ENCODE assay signal across 8 cellular contexts in the genomic region with DNA sequence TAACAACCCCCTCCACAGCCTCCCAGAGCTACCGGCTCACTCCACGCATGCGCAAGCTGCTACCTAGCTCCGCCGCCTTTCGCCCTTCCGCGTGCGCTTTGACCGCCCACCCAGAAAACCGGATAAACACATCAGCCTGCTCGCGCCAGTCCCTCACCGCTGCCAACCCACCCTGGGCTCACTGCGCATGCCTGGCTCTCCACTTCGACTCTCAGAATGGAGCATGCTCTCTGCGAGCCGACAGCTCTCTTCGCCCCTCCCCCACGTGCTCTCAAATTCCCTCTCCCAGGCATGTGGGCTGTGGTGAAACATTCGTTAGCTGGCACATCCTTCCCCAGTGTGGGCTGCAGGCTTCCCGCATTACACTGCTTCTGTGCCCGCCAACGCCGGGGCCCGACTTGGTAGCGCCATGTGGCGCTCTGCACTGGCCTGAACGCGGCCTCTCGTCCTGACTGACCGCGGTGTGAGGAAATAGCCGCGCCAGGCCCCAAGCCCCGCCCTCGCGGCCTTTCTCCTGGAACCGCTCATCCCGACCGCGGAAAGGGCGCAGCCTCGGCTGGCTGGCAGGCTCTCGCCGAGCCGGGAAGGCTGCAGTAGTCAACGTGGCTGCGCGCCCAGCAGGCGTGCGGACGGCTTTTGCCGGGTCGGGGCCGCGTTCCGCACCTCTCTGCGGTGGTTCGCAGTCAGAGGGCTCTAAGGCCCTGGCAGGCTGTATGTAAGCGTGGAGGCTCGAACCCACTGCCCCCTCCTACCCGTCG. TPM values are rescaled to one million over a fixed set of nuclear protein-coding genes. Genes with fewer than 3 reads are reported as not detected.
DNase-seq lines count a peak whose midpoint lies in the region; ATAC-seq and TF ChIP-seq lines count a peak whose summit lies in the region.

No MANE protein-coding gene starts in this region.

- CTCF ChIA-PET in WTC11 (lab: Charles Lee) = interaction anchor here (0.5 to 3.8 kb wide), 6 partner anchors 26 to 556 kb away, joined by 4 to 22 read pairs (median 4); partner anchors contain the start of genes PCCB and STAG1

- H3K9ac ChIP-seq in smooth muscle cell (ENCODE audit: low read depth) = peak overlapping the region; percentile 99

- peaks cover 40% of the 10 kb centered on the region for H3K79me2 ChIP-seq in smooth muscle cell (ENCODE audit: low read depth)

- DNase-seq in AG08396 (ENCODE audit: low spot score) (peak; percentile 99), NCI-H2227 treated with DMSO at 0.1 percent for 48 hours (lab: John Stamatoyannopoulos, UW) (peak; percentile 97), WTC11 (ENCODE audit: low spot score) (peak; percentile 98), cardiac fibroblast (ENCODE audit: low read depth in 2 of 2) (peak; percentile 100), iPS-NIHi7 (ENCODE audit: extremely low spot score) (peak; percentile 95), smooth muscle cell (lab: John Stamatoyannopoulos, UW; ENCODE audit: unreplicated experiment) (peak; percentile 99)

- H3K36me3 ChIP-seq in smooth muscle cell (ENCODE audit: low read depth) = no peaks in the 10 kb centered on the region

- peaks cover 20% of the 10 kb centered on the region for H3F3A ChIP-seq in smooth muscle cell (ENCODE audit: low read depth)

- H3K27me3 Mint-ChIP-seq in WTC11 (ENCODE audit: low read depth) = peaks cover 2% of the 10 kb centered on the region; the same call in 1 of the 2 replicates

- H3K27me3 ChIP-seq in smooth muscle cell (ENCODE audit: low read depth) = no peaks in the 10 kb centered on the region

- H3K4me2 ChIP-seq in smooth muscle cell = peak overlapping the region; percentile 89

- ATAC-seq in HG03175 (IDR thresholded peaks at IDR 0.05; ENCODE audit: unreplicated experiment) (peak; percentile 72), WTC11 (peak; percentile 79)

- no peaks in the 10 kb centered on the region for H3K9me3 ChIP-seq in smooth muscle cell (replicated peaks; ENCODE audit: low read depth)

- no peaks in the 10 kb centered on the region; the same call in 1 of the 2 replicates for H3K9me3 Mint-ChIP-seq in WTC11

- in situ Hi-C loops in GM18951 (cut with MboI; ENCODE audit: low sequenced_read_pairs, unreplicated experiment) = no loop called here

- TF ChIP-seq POLR2A in GM18951 (IDR thresholded peaks at IDR 0.05; ENCODE audit: extremely low read depth, insufficient read depth, insufficient read length) = peak; percentile 78

- no peak for TF ChIP-seq CTCF in WTC11 (IDR thresholded peaks at IDR 0.05)
- TF ChIP-seq CTCF in cardiac fibroblast (IDR thresholded peaks at IDR 0.05; ENCODE audit: low read depth, low read length) = no peak
- no peak for TF ChIP-seq CTCF in smooth muscle cell (IDR thresholded peaks at IDR 0.05; ENCODE audit: borderline replicate concordance, insufficient read depth, poor library complexity, severe bottlenecking)

- WGBS in smooth muscle cell (ENCODE audit: low lambda C conversion rate) = under 1% methylated on average over 64 of the region's 64 CpGs

- POLR2A ChIA-PET in WTC11 (lab: Charles Lee) = interaction anchor here (0.5 to 1.9 kb wide), 12 partner anchors 9 to 665 kb away, joined by 3 to 14 read pairs (median 4); partner anchors contain the start of genes PCCB and STAG1

- peaks cover 39% of the 10 kb centered on the region for H4K20me1 ChIP-seq in smooth muscle cell (ENCODE audit: low read depth)

- H3K27ac Mint-ChIP-seq in WTC11 = peak overlapping the region; percentile 100

- H3K36me3 Mint-ChIP-seq in WTC11 = peaks cover 8% of the 10 kb centered on the region

- H3K4me1 Mint-ChIP-seq in WTC11 = peaks cover 38% of the 10 kb centered on the region

- peak overlapping the region; percentile 90 for H2AFZ ChIP-seq in smooth muscle cell (ENCODE audit: low read depth)

- H3K4me3 ChIP-seq in cardiac fibroblast (replicated peaks in 1 of 2; ENCODE audit: low read depth in 2 of 2, low read length in 2 of 2) (peak overlapping the region; percentile 79 to 87), smooth muscle cell (peak overlapping the region; percentile 97)

- H3K4me3 Mint-ChIP-seq in WTC11 = peak overlapping the region; percentile 97

- H3K4me1 ChIP-seq in smooth muscle cell (ENCODE audit: low read depth) = peaks cover 35% of the 10 kb centered on the region

- H3K27ac ChIP-seq in smooth muscle cell (ENCODE audit: low read depth) = peak overlapping the region; percentile 99

TF ChIP-seq in WTC11, 78 proteins besides CTCF, POLR2A, EP300 and RAD21 (continues in another document):
- TF ChIP-seq ZNF138 (CRISPR knock-in tag; conservative IDR thresholded peaks at IDR 0.05) = peak; percentile 93
- no peak for TF ChIP-seq OVOL2 (CRISPR knock-in tag; IDR thresholded peaks at IDR 0.05; ENCODE audit: borderline replicate concordance)
- peak; percentile 60 for TF ChIP-seq NR1H2 (CRISPR knock-in tag; IDR thresholded peaks at IDR 0.05)
- peak; percentile 92 for TF ChIP-seq CREB1 (CRISPR knock-in tag; IDR thresholded peaks at IDR 0.05)
- TF ChIP-seq ZNF219 (CRISPR knock-in tag; IDR thresholded peaks at IDR 0.05; ENCODE audit: borderline replicate concordance) = peak; percentile 75; the same call in 1 of the 2 replicates
- TF ChIP-seq ZNF396 (CRISPR knock-in tag; IDR thresholded peaks at IDR 0.05; ENCODE audit: borderline replicate concordance) = no peak
- peak; percentile 96 for TF ChIP-seq MLX (CRISPR knock-in tag; IDR thresholded peaks at IDR 0.05)
- peak; percentile 90 for TF ChIP-seq TEAD1 (CRISPR knock-in tag; IDR thresholded peaks at IDR 0.05)
- no peak for TF ChIP-seq RORB (CRISPR knock-in tag; IDR thresholded peaks at IDR 0.05)
- TF ChIP-seq, protein P1, sequence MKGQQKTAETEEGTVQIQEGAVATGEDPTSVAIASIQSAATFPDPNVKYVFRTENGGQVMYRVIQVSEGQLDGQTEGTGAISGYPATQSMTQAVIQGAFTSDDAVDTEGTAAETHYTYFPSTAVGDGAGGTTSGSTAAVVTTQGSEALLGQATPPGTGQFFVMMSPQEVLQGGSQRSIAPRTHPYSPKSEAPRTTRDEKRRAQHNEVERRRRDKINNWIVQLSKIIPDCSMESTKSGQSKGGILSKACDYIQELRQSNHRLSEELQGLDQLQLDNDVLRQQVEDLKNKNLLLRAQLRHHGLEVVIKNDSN (CRISPR knock-in tag; IDR thresholded peaks at IDR 0.05) = peak; percentile 85
- peak; percentile 64 for TF ChIP-seq ATF3 (CRISPR knock-in tag; conservative IDR thresholded peaks at IDR 0.05)
- TF ChIP-seq MXD4 (CRISPR knock-in tag; IDR thresholded peaks at IDR 0.05; ENCODE audit: borderline replicate concordance) = peak; percentile 11; the same call in 1 of the 2 replicates
- TF ChIP-seq, protein P2, sequence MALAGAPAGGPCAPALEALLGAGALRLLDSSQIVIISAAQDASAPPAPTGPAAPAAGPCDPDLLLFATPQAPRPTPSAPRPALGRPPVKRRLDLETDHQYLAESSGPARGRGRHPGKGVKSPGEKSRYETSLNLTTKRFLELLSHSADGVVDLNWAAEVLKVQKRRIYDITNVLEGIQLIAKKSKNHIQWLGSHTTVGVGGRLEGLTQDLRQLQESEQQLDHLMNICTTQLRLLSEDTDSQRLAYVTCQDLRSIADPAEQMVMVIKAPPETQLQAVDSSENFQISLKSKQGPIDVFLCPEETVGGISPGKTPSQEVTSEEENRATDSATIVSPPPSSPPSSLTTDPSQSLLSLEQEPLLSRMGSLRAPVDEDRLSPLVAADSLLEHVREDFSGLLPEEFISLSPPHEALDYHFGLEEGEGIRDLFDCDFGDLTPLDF (CRISPR knock-in tag; IDR thresholded peaks at IDR 0.05) = peak; percentile 97
- TF ChIP-seq GRHL2 (CRISPR knock-in tag; IDR thresholded peaks at IDR 0.05; ENCODE audit: insufficient replicate concordance, severe bottlenecking) = no peak
- peak; percentile 31; the same call in 1 of the 2 replicates for TF ChIP-seq EMX1 (CRISPR knock-in tag; IDR thresholded peaks at IDR 0.05)
- peak; percentile 79 for TF ChIP-seq SMAD3 (CRISPR knock-in tag; IDR thresholded peaks at IDR 0.05; ENCODE audit: borderline replicate concordance)
- TF ChIP-seq ZNF416 (CRISPR knock-in tag; IDR thresholded peaks at IDR 0.05) = no peak
- TF ChIP-seq, protein P3, sequence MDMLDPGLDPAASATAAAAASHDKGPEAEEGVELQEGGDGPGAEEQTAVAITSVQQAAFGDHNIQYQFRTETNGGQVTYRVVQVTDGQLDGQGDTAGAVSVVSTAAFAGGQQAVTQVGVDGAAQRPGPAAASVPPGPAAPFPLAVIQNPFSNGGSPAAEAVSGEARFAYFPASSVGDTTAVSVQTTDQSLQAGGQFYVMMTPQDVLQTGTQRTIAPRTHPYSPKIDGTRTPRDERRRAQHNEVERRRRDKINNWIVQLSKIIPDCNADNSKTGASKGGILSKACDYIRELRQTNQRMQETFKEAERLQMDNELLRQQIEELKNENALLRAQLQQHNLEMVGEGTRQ (CRISPR knock-in tag; IDR thresholded peaks at IDR 0.05) = peak; percentile 81
- peak; percentile 97 for TF ChIP-seq ETV6 (CRISPR knock-in tag; IDR thresholded peaks at IDR 0.05)
- TF ChIP-seq FOXK1 (CRISPR knock-in tag; IDR thresholded peaks at IDR 0.05) = peak; percentile 70
- TF ChIP-seq PRRX2 (CRISPR knock-in tag; IDR thresholded peaks at IDR 0.05) = peak; percentile 67

RNA-seq across cellular contexts. Expression of gene MSL2, which starts 0.4 kb away (rescaled TPM):
- total RNA-seq in WTC11 (2021) = 36.7 to 38.2 TPM (median 37.8 TPM) in 3 replicates
- 16.9 and 39.9 TPM in 2 replicates for total RNA-seq in smooth muscle cell
- 5.7 and 6.9 TPM in 2 replicates for polyA plus RNA-seq in smooth muscle cell

RNA-seq across cellular contexts. Expression of gene PCCB, which starts 53.6 kb away (rescaled TPM):
- total RNA-seq in WTC11 (2021) (69.0 to 77.2 TPM (median 72.1 TPM) in 3 replicates), smooth muscle cell (17.6 and 26.4 TPM in 2 replicates)
- 21.6 and 27.7 TPM in 2 replicates for polyA plus RNA-seq in smooth muscle cell

Comparison
In these comparisons a context has a peak if more than half of its experiments do, and no peak if none do; other contexts are left out.
1. Peak in every context shown above with its lines: DNase-seq, ATAC-seq, H3K4me3 ChIP-seq and H3K27ac ChIP-seq.